14 cellular contexts compared by ENCODE assay signal in the genomic region with DNA sequence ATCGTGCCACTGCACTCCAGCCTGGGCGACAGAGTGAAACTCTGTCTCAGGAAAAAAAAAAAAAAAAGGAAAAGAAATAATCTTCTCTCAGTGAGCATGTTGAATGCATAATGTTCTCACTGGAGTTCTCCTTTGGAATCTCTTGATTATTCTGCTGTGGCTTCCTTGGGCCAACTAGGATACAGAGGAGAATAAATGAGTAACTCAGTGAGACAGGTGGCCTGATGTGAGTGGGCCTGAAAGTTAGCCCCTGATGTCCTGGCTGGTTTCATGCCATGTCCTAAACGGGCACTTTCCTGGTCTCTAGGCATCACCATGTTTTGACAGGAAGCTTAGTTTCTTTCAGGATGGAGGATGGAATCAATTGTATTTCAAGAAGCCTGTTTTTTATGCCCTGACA.
DNase-seq lines count a peak whose midpoint lies in the region; ATAC-seq, FAIRE-seq and TF ChIP-seq lines count a peak whose summit lies in the region.
"Had no signal": no experiment of that assay in that cellular context is flagged by ENCODE, and none has a peak within 500 bp of the region (broad histone marks: within the 10 kb centered on the region; RNA-seq: fewer than 3 reads in every experiment).

No MANE protein-coding gene starts in this region.

- DNase-seq in H9 (no peak), adrenal gland (no peak), kidney (no peak), renal cortical epithelial cell (ENCODE audit: low read depth) (peak; percentile 77), hippocampal formation (lab: John Stamatoyannopoulos, UW) (no peak)
- no peak for DNase-seq in effector CD4-positive, alpha-beta T cell
- DNase-seq: activated naive CD8-positive, alpha-beta T cell treated with anti-CD3 and anti-CD28 coated beads, Interleukin-2, amount 50 U/mL, for 24 hours; DMS153; NCI-H748 treated with DMSO at 0.1 percent for 48 hours; SIG-M5; WERI-Rb-1 had no signal

- H4K5ac ChIP-seq in H9 (ENCODE audit: insufficient read length, low read depth, low read length), result no peak overlapping the region

- no peak overlapping the region; a peak in 1 of 5 replicates for H3K4me3 Mint-ChIP-seq in H9
- H3K4me3 Mint-ChIP-seq: activated naive CD8-positive, alpha-beta T cell treated with anti-CD3 and anti-CD28 coated beads, Interleukin-2, amount 50 U/mL, for 24 hours had no signal

- H3K9ac ChIP-seq in H9 (ENCODE audit: extremely low read depth, insufficient read length, low read length) (no peak overlapping the region), kidney (ENCODE audit: low read length in 2 of 2) (peak overlapping the region in 1 of 2 donors; percentile 10)

- peaks cover 5% of the 10 kb centered on the region; the same call in 1 of the 2 replicates for H3K4me1 ChIP-seq in H9 (ENCODE audit: insufficient read depth, low read length)
- H3K4me1 ChIP-seq in adrenal gland (replicated peaks in 1 of 2), result peaks cover 0 to 16% of the 10 kb centered on the region in 2 donors
- H3K4me1 ChIP-seq in kidney (ENCODE audit: control insufficient read depth in 1 of 2, insufficient read depth in 1 of 2, low read depth in 1 of 2, low read length in 2 of 2), result peaks cover 11 to 45% of the 10 kb centered on the region in 2 donors

- intact Hi-C loops in adrenal gland (cut with DNase I) (no loop called here), kidney (cut with DNase I) (no loop called here)

- H3K36me3 ChIP-seq in adrenal gland (replicated peaks in 1 of 2), result no peaks in the 10 kb centered on the region
- peaks cover 3 to 5% of the 10 kb centered on the region in 2 donors for H3K36me3 ChIP-seq in kidney (ENCODE audit: control insufficient read depth in 1 of 2, insufficient read depth in 2 of 2, low read length in 2 of 2)
- H3K36me3 ChIP-seq: WERI-Rb-1 had no signal

- no peak overlapping the region for H3T11ph ChIP-seq in H9 (ENCODE audit: low read length)

- H3K79me1 ChIP-seq in H9 (ENCODE audit: insufficient read depth, low read depth, low read length, poor library complexity, severe bottlenecking), result peaks cover 4% of the 10 kb centered on the region

- H3K27ac ChIP-seq in H9 (ENCODE audit: insufficient read length, low read depth, low read length), result no peak overlapping the region
- peak overlapping the region in 4 of 5 donors; percentile 43 to 81 (median 66) for H3K27ac ChIP-seq in adrenal gland
- H3K27ac ChIP-seq in kidney (ENCODE audit: low read depth in 2 of 2, low read length in 2 of 2), result peak overlapping the region; percentile 27 to 76
- H3K27ac ChIP-seq: WERI-Rb-1 had no signal

- H3K18ac ChIP-seq in H9 (ENCODE audit: insufficient read length, low read depth, low read length), result no peak overlapping the region

- no peak overlapping the region for H4K91ac ChIP-seq in H9 (ENCODE audit: insufficient read length, low read depth, low read length)

- peaks cover 0 to 3% (median 0%) of the 10 kb centered on the region in 3 experiments; a peak in 1 of 7 replicates for H3K36me3 Mint-ChIP-seq in H9 (ENCODE audit: insufficient read depth in 1 of 3, low read depth in 3 of 3)
- H3K36me3 Mint-ChIP-seq: IgD-negative memory B cell had no signal

- H2AFZ ChIP-seq in H9 (ENCODE audit: low read length), result no peak overlapping the region

- no peak overlapping the region for H2BK12ac ChIP-seq in H9 (ENCODE audit: insufficient read length, low read depth, low read length)

- H2BK20ac ChIP-seq in H9 (ENCODE audit: low read depth, low read length, poor library complexity, severe bottlenecking), result no peak overlapping the region

- no peaks in the 10 kb centered on the region for H3K27me3 Mint-ChIP-seq in H9 (ENCODE audit: low read depth)
- H3K27me3 Mint-ChIP-seq: activated naive CD8-positive, alpha-beta T cell treated with anti-CD3 and anti-CD28 coated beads, Interleukin-2, amount 50 U/mL, for 24 hours; IgD-negative memory B cell had no signal

- TF ChIP-seq CTCF in H9 (conservative IDR thresholded peaks at IDR 0.05), result no peak
- no peak for TF ChIP-seq CTCF in adrenal gland (IDR thresholded peaks at IDR 0.05)
- no peak for TF ChIP-seq CTCF in kidney (IDR thresholded peaks at IDR 0.05; ENCODE audit: borderline replicate concordance, extremely low read depth, insufficient read depth)

- H2BK120ac ChIP-seq in H9 (ENCODE audit: low read depth, low read length, poor library complexity, severe bottlenecking), result no peak overlapping the region

- H4K20me1 ChIP-seq in H9 (ENCODE audit: control insufficient read depth, insufficient read depth, insufficient read length), result no peaks in the 10 kb centered on the region

- H4K8ac ChIP-seq in H9 (replicated peaks; ENCODE audit: insufficient read length, low read depth, low read length), result no peak overlapping the region

- H3K27me3 ChIP-seq in H9 (ENCODE audit: insufficient read depth, low read length) (no peaks in the 10 kb centered on the region), adrenal gland (no peaks in the 10 kb centered on the region)

- no peak overlapping the region for H3K23ac ChIP-seq in H9 (ENCODE audit: insufficient read length, low read depth, low read length)

- no CpG with 5 or more reads among the region's 3 CpGs for WGBS in H9 (ENCODE audit: extremely low coverage, insufficient read length, low lambda C conversion rate)
- WGBS in adrenal gland, 4 donors, result 70 to 81% (median 75%) methylated on average over 3 of the region's 3 CpGs

- TF ChIP-seq POLR2A in adrenal gland (IDR thresholded peaks at IDR 0.05), result no peak

- H3K4ac ChIP-seq in H9 (ENCODE audit: low read depth, low read length), result no peak overlapping the region

- H3K4me3 ChIP-seq in adrenal gland (no peak overlapping the region), kidney (ENCODE audit: low read length in 2 of 2) (peak overlapping the region in 1 of 2 donors; percentile 19)

- no peak overlapping the region for H2BK5ac ChIP-seq in H9 (ENCODE audit: insufficient read length, low read length)

- FAIRE-seq in kidney (lab: Jason Lieb, UNC), result no peak

- peaks cover 29 to 30% of the 10 kb centered on the region in 2 experiments for H3K4me1 Mint-ChIP-seq in H9

- no peak overlapping the region for H3K56ac ChIP-seq in H9 (ENCODE audit: insufficient read length, low read depth, low read length)

- peaks cover 2% of the 10 kb centered on the region; the same call in 1 of the 2 replicates for H3K79me2 ChIP-seq in H9 (ENCODE audit: insufficient read depth, low read length)

- ATAC-seq in HG03139 (IDR thresholded peaks at IDR 0.05; ENCODE audit: unreplicated experiment) (no peak), HG02678 (IDR thresholded peaks at IDR 0.05; ENCODE audit: unreplicated experiment) (no peak)

- peak overlapping the region in 2 of 3 experiments; percentile 31 to 80; a peak in 3 of 7 replicates for H3K27ac Mint-ChIP-seq in H9
- H3K27ac Mint-ChIP-seq: IgD-negative memory B cell had no signal

- no peak overlapping the region for H2BK15ac ChIP-seq in H9 (ENCODE audit: low read depth, low read length)

- H3K9me3 Mint-ChIP-seq in H9, result no peaks in the 10 kb centered on the region
- H3K9me3 Mint-ChIP-seq: activated naive CD8-positive, alpha-beta T cell treated with anti-CD3 and anti-CD28 coated beads, Interleukin-2, amount 50 U/mL, for 24 hours; IgD-negative memory B cell had no signal

- no peak overlapping the region for H3K14ac ChIP-seq in H9 (ENCODE audit: insufficient read depth, low read length)

- no peaks in the 10 kb centered on the region for H3K9me3 ChIP-seq in H9 (ENCODE audit: control insufficient read depth, low read depth, low read length)
- H3K9me3 ChIP-seq in adrenal gland (replicated peaks in 1 of 3), result no peaks in the 10 kb centered on the region
- H3K9me3 ChIP-seq in kidney (ENCODE audit: control insufficient read depth in 1 of 2, low read length in 2 of 2), result no peaks in the 10 kb centered on the region

- no peaks in the 10 kb centered on the region for H3K23me2 ChIP-seq in H9 (ENCODE audit: insufficient read length, low read depth, low read length, poor library complexity, severe bottlenecking)

- no peak overlapping the region for H2AK5ac ChIP-seq in H9 (ENCODE audit: insufficient read length, low read length)

- H3K4me2 ChIP-seq in H9 (ENCODE audit: insufficient read depth, insufficient read length, low read length), result no peak overlapping the region
